ENCODE assay signal across 13 cellular contexts in the genomic region with DNA sequence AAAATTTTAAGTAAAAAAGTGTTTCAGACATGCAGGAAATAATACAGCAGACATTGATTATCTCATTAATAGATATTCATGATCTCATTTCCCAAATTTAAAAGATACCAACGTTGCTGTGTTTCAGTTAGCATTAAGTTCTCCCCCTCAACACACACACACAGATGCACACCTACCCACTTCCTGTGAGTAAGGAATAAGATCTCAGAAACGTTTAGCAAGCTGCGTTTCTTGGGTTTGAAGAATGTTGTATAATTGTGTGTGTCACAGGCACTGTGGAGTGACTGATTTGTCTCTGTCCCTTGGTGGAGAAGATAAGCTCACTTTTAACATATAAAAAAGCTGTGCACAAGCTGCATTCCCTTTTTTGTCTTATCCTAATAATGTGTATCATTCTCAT.
DNase-seq lines count a peak whose midpoint lies in the region; ATAC-seq and TF ChIP-seq lines count a peak whose summit lies in the region.
"Had no signal": no experiment of that assay in that cellular context is flagged by ENCODE, and none has a peak within 500 bp of the region (broad histone marks: within the 10 kb centered on the region; RNA-seq: fewer than 3 reads in every experiment).

No MANE protein-coding gene starts in this region.

- no peak overlapping the region for H2AFZ ChIP-seq in SK-N-SH (ENCODE audit: low read depth)

- no peaks in the 10 kb centered on the region for H3F3A ChIP-seq in SK-N-SH (replicated peaks; ENCODE audit: insufficient read depth)

- H3K9ac ChIP-seq in SK-N-SH, result no peak overlapping the region

- H3K4me1 Mint-ChIP-seq in activated naive CD8-positive, alpha-beta T cell treated with anti-CD3 and anti-CD28 coated beads for 36 hours, result peaks cover 24% of the 10 kb centered on the region
- H3K4me1 Mint-ChIP-seq in naive thymus-derived CD8-positive, alpha-beta T cell, result peaks cover 8 to 29% (median 27%) of the 10 kb centered on the region in 4 donors
- H3K4me1 Mint-ChIP-seq in progenitor cell of endocrine pancreas (ENCODE audit: low read depth), result no peaks in the 10 kb centered on the region
- H3K4me1 Mint-ChIP-seq: endodermal cell, memory B cell had no signal

- peaks cover 17 to 23% of the 10 kb centered on the region in 2 experiments for H3K36me3 ChIP-seq in SK-N-SH (replicated peaks in 1 of 2; ENCODE audit: control insufficient read depth in 1 of 2, insufficient read depth in 2 of 2, low read length in 1 of 2)
- H3K36me3 ChIP-seq: adrenal gland had no signal

- DNase-seq in SK-N-SH (no peak), HT1080 (ENCODE audit: low read depth) (peak; percentile 71), progenitor cell of endocrine pancreas (ENCODE audit: low spot score, unreplicated experiment) (no peak), H4 (ENCODE audit: low spot score) (no peak), NCI-H128 (lab: John Stamatoyannopoulos, UW; ENCODE audit: unreplicated experiment) (no peak)
- DNase-seq in activated naive CD8-positive, alpha-beta T cell treated with anti-CD3 and anti-CD28 coated beads for 36 hours, result no peak
- peak in 2 of 10 donors; percentile 29 to 43 for DNase-seq in naive thymus-derived CD8-positive, alpha-beta T cell
- DNase-seq: adrenal gland, DMS53, endodermal cell had no signal

- no peak for TF ChIP-seq CTCF in SK-N-SH (IDR thresholded peaks at IDR 0.05)
- TF ChIP-seq CTCF in progenitor cell of endocrine pancreas (IDR thresholded peaks at IDR 0.05; ENCODE audit: unreplicated experiment), result no peak

- H3K9me2 ChIP-seq in SK-N-SH, result no peaks in the 10 kb centered on the region

- no peak overlapping the region for H3K4me3 Mint-ChIP-seq in activated naive CD8-positive, alpha-beta T cell treated with anti-CD3 and anti-CD28 coated beads for 36 hours
- H3K4me3 Mint-ChIP-seq in naive thymus-derived CD8-positive, alpha-beta T cell, result peak overlapping the region; percentile 4 to 82 (median 65)
- no peak overlapping the region for H3K4me3 Mint-ChIP-seq in progenitor cell of endocrine pancreas (ENCODE audit: low read depth)
- H3K4me3 Mint-ChIP-seq: endodermal cell, IgD-negative memory B cell, memory B cell had no signal

- ATAC-seq in SK-N-SH treated with all-trans-retinoic acid at 6 μM for 48 hours, result no peak; the same call in 1 of the 3 replicates
- peak; percentile 82 to 85 for ATAC-seq in naive thymus-derived CD8-positive, alpha-beta T cell

- 28% methylated on average over 3 of the region's 3 CpGs for WGBS in SK-N-SH (ENCODE audit: low lambda C conversion rate)

- CTCF ChIA-PET in SK-N-SH (lab: Yijun Ruan, JAX), result interaction anchor here (0.9 kb wide), 1 partner anchor 11 kb away, joined by 3 read pairs; no protein-coding TSS in a partner anchor

- POLR2A ChIA-PET in SK-N-SH (lab: Yijun Ruan, JAX), result no interaction called here
- POLR2A ChIA-PET in naive thymus-derived CD8-positive, alpha-beta T cell (lab: Charles Lee), result interaction anchor here (0.7 to 1.1 kb wide), 3 partner anchors 9 to 56 kb away, joined by 3 read pairs; no protein-coding TSS in a partner anchor

- no peak for TF ChIP-seq EP300 in SK-N-SH (IDR thresholded peaks at IDR 0.05; ENCODE audit: borderline replicate concordance in 1 of 2, low read depth in 1 of 2, low read length in 1 of 2)

- H4K20me1 ChIP-seq in SK-N-SH (ENCODE audit: insufficient read depth), result no peaks in the 10 kb centered on the region

- H3K4me1 ChIP-seq in SK-N-SH (ENCODE audit: control insufficient read depth in 1 of 2, insufficient read depth in 2 of 2, low read depth in 1 of 2, low read length in 1 of 2), result peaks cover 0 to 8% of the 10 kb centered on the region in 2 experiments; a peak in 2 of 4 replicates
- H3K4me1 ChIP-seq: adrenal gland had no signal

- H3K9me3 ChIP-seq in SK-N-SH, result no peaks in the 10 kb centered on the region
- H3K9me3 ChIP-seq: adrenal gland had no signal

- no peak overlapping the region for H3K27ac ChIP-seq in SK-N-SH (ENCODE audit: low read depth in 2 of 2, low read length in 1 of 2)
- H3K27ac ChIP-seq: adrenal gland had no signal

- peaks cover 43% of the 10 kb centered on the region for H3K36me3 Mint-ChIP-seq in activated naive CD8-positive, alpha-beta T cell treated with anti-CD3 and anti-CD28 coated beads for 36 hours
- peaks cover 13 to 26% (median 16%) of the 10 kb centered on the region in 3 donors for H3K36me3 Mint-ChIP-seq in naive thymus-derived CD8-positive, alpha-beta T cell
- peaks cover 16% of the 10 kb centered on the region for H3K36me3 Mint-ChIP-seq in progenitor cell of endocrine pancreas (ENCODE audit: insufficient read depth)

- peak overlapping the region; percentile 71 for H3K27ac Mint-ChIP-seq in activated naive CD8-positive, alpha-beta T cell treated with anti-CD3 and anti-CD28 coated beads for 36 hours
- peak overlapping the region; percentile 29 to 91 (median 74) for H3K27ac Mint-ChIP-seq in naive thymus-derived CD8-positive, alpha-beta T cell
- no peak overlapping the region for H3K27ac Mint-ChIP-seq in progenitor cell of endocrine pancreas
- H3K27ac Mint-ChIP-seq: endodermal cell, memory B cell had no signal

- no peak overlapping the region for H3K4me3 ChIP-seq in SK-N-SH (ENCODE audit: low read depth in 2 of 2, low read length in 1 of 2)
- H3K4me3 ChIP-seq: adrenal gland had no signal

- no peaks in the 10 kb centered on the region for H3K27me3 ChIP-seq in SK-N-SH (ENCODE audit: insufficient read depth)
- H3K27me3 ChIP-seq: adrenal gland had no signal

- H3K4me2 ChIP-seq in SK-N-SH, result 0 out of 2 replicates have a peak overlapping the region, but pooled peaks have one; percentile 4

- H3K79me2 ChIP-seq in SK-N-SH (ENCODE audit: insufficient read depth), result no peaks in the 10 kb centered on the region

- no peaks in the 10 kb centered on the region for H3K27me3 Mint-ChIP-seq in activated naive CD8-positive, alpha-beta T cell treated with anti-CD3 and anti-CD28 coated beads for 36 hours
- no peaks in the 10 kb centered on the region for H3K27me3 Mint-ChIP-seq in naive thymus-derived CD8-positive, alpha-beta T cell
- H3K27me3 Mint-ChIP-seq in progenitor cell of endocrine pancreas, result no peaks in the 10 kb centered on the region
- H3K27me3 Mint-ChIP-seq: IgD-negative memory B cell, memory B cell had no signal

- no peak for TF ChIP-seq RAD21 in SK-N-SH (IDR thresholded peaks at IDR 0.05; ENCODE audit: low read length)

- H3K9me3 Mint-ChIP-seq in activated naive CD8-positive, alpha-beta T cell treated with anti-CD3 and anti-CD28 coated beads for 36 hours, result peaks cover 13% of the 10 kb centered on the region
- peaks cover 0 to 15% (median 6%) of the 10 kb centered on the region in 9 donors for H3K9me3 Mint-ChIP-seq in naive thymus-derived CD8-positive, alpha-beta T cell
- H3K9me3 Mint-ChIP-seq in progenitor cell of endocrine pancreas (ENCODE audit: low read depth), result peaks cover 4% of the 10 kb centered on the region

TF ChIP-seq in SK-N-SH, 30 proteins besides CTCF, POLR2A, EP300 and RAD21 (continues in another document):
- TF ChIP-seq RXRA (IDR thresholded peaks at IDR 0.05; ENCODE audit: borderline replicate concordance, low read depth) (no peak), SMC3 (IDR thresholded peaks at IDR 0.05; ENCODE audit: low read depth, low read length) (no peak), MEF2A (IDR thresholded peaks at IDR 0.05; ENCODE audit: borderline replicate concordance, low read depth) (no peak), GATA2 (CRISPR knock-in tag; IDR thresholded peaks at IDR 0.05) (no peak)

TF ChIP-seq in SK-N-SH treated with all-trans-retinoic acid at 6 μM for 48 hours, 23 proteins besides CTCF, POLR2A, EP300 and RAD21:
- no peak for TF ChIP-seq ZNF565 (CRISPR knock-in tag; conservative IDR thresholded peaks at IDR 0.05; ENCODE audit: low read depth)
- no peak for TF ChIP-seq ZNF8 (CRISPR knock-in tag; IDR thresholded peaks at IDR 0.05)
- no peak for TF ChIP-seq ZC3H10 (CRISPR knock-in tag; IDR thresholded peaks at IDR 0.05)

Comparison
In these comparisons a context has a peak if more than half of its experiments do, and no peak if none do; other contexts are left out.
1. H3K4me3 Mint-ChIP-seq: peak in naive thymus-derived CD8-positive, alpha-beta T cell (10 of 10); none in activated naive CD8-positive, alpha-beta T cell treated with anti-CD3 and anti-CD28 coated beads for 36 hours (single experiment) and progenitor cell of endocrine pancreas (single experiment).